ENCODE assay signal across 3 cellular contexts in the genomic region with DNA sequence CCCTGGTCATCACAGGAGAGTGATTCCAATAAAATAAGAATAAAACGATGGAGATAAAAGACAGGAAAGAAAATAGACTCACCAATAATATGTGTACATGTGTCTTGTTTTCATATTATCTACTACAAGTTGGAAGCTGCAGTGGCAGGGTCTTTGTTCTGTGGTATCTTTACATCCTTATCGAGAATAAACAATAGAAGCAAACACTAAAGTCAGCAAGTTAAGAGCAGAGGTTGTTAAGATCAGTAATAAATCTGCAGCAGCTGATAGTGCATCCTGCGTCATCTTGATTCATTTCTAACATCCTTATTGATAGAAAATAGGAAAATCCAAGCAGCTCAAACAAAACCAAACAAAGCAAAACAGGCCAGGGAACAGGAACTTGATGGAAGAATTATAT.
A peak's percentile ranks its signal among the peaks of the same experiment; 100 is the strongest.
TF ChIP-seq lines count a peak whose summit lies in the region.

No MANE protein-coding gene starts in this region.

TF ChIP-seq in GM23338, 12 proteins besides CTCF, POLR2A, EP300 and RAD21 (continued from another document and continues in another):
- TF ChIP-seq ZNF331 (CRISPR knock-in tag; IDR thresholded peaks at IDR 0.05; ENCODE audit: low read depth) (no peak), ZNF114 (CRISPR knock-in tag; IDR thresholded peaks at IDR 0.05) (no peak), JUNB (IDR thresholded peaks at IDR 0.05; ENCODE audit: unreplicated experiment) (no peak), POLR2AphosphoS5 (IDR thresholded peaks at IDR 0.05; ENCODE audit: low read depth) (no peak)
- TF ChIP-seq, protein P1, sequence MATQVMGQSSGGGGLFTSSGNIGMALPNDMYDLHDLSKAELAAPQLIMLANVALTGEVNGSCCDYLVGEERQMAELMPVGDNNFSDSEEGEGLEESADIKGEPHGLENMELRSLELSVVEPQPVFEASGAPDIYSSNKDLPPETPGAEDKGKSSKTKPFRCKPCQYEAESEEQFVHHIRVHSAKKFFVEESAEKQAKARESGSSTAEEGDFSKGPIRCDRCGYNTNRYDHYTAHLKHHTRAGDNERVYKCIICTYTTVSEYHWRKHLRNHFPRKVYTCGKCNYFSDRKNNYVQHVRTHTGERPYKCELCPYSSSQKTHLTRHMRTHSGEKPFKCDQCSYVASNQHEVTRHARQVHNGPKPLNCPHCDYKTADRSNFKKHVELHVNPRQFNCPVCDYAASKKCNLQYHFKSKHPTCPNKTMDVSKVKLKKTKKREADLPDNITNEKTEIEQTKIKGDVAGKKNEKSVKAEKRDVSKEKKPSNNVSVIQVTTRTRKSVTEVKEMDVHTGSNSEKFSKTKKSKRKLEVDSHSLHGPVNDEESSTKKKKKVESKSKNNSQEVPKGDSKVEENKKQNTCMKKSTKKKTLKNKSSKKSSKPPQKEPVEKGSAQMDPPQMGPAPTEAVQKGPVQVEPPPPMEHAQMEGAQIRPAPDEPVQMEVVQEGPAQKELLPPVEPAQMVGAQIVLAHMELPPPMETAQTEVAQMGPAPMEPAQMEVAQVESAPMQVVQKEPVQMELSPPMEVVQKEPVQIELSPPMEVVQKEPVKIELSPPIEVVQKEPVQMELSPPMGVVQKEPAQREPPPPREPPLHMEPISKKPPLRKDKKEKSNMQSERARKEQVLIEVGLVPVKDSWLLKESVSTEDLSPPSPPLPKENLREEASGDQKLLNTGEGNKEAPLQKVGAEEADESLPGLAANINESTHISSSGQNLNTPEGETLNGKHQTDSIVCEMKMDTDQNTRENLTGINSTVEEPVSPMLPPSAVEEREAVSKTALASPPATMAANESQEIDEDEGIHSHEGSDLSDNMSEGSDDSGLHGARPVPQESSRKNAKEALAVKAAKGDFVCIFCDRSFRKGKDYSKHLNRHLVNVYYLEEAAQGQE (IDR thresholded peaks at IDR 0.05; ENCODE audit: unreplicated experiment) = no peak

TF ChIP-seq in HepG2, 621 proteins besides CTCF, POLR2A, EP300 and RAD21 (continued from another document and continues in another):
- TF ChIP-seq, protein P2, sequence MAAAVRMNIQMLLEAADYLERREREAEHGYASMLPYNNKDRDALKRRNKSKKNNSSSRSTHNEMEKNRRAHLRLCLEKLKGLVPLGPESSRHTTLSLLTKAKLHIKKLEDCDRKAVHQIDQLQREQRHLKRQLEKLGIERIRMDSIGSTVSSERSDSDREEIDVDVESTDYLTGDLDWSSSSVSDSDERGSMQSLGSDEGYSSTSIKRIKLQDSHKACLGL (CRISPR knock-in tag; IDR thresholded peaks at IDR 0.05) = no peak
- TF ChIP-seq FOXP1 (IDR thresholded peaks at IDR 0.05) (no peak), FOXP1 (CRISPR knock-in tag; IDR thresholded peaks at IDR 0.05) (peak; percentile 30; the same call in 1 of the 2 replicates), MAF1 (CRISPR knock-in tag; IDR thresholded peaks at IDR 0.05; ENCODE audit: borderline replicate concordance) (no peak), MYC (CRISPR knock-in tag; IDR thresholded peaks at IDR 0.05; ENCODE audit: borderline replicate concordance) (no peak), MTF1 (CRISPR knock-in tag; IDR thresholded peaks at IDR 0.05) (no peak)
- TF ChIP-seq, protein P3, sequence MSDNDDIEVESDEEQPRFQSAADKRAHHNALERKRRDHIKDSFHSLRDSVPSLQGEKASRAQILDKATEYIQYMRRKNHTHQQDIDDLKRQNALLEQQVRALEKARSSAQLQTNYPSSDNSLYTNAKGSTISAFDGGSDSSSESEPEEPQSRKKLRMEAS (IDR thresholded peaks at IDR 0.05) = no peak
- TF ChIP-seq, protein P4, sequence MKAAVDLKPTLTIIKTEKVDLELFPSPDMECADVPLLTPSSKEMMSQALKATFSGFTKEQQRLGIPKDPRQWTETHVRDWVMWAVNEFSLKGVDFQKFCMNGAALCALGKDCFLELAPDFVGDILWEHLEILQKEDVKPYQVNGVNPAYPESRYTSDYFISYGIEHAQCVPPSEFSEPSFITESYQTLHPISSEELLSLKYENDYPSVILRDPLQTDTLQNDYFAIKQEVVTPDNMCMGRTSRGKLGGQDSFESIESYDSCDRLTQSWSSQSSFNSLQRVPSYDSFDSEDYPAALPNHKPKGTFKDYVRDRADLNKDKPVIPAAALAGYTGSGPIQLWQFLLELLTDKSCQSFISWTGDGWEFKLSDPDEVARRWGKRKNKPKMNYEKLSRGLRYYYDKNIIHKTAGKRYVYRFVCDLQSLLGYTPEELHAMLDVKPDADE (CRISPR knock-in tag; IDR thresholded peaks at IDR 0.05) = no peak
- TF ChIP-seq, protein P5, sequence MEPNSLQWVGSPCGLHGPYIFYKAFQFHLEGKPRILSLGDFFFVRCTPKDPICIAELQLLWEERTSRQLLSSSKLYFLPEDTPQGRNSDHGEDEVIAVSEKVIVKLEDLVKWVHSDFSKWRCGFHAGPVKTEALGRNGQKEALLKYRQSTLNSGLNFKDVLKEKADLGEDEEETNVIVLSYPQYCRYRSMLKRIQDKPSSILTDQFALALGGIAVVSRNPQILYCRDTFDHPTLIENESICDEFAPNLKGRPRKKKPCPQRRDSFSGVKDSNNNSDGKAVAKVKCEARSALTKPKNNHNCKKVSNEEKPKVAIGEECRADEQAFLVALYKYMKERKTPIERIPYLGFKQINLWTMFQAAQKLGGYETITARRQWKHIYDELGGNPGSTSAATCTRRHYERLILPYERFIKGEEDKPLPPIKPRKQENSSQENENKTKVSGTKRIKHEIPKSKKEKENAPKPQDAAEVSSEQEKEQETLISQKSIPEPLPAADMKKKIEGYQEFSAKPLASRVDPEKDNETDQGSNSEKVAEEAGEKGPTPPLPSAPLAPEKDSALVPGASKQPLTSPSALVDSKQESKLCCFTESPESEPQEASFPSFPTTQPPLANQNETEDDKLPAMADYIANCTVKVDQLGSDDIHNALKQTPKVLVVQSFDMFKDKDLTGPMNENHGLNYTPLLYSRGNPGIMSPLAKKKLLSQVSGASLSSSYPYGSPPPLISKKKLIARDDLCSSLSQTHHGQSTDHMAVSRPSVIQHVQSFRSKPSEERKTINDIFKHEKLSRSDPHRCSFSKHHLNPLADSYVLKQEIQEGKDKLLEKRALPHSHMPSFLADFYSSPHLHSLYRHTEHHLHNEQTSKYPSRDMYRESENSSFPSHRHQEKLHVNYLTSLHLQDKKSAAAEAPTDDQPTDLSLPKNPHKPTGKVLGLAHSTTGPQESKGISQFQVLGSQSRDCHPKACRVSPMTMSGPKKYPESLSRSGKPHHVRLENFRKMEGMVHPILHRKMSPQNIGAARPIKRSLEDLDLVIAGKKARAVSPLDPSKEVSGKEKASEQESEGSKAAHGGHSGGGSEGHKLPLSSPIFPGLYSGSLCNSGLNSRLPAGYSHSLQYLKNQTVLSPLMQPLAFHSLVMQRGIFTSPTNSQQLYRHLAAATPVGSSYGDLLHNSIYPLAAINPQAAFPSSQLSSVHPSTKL (CRISPR knock-in tag; IDR thresholded peaks at IDR 0.05) = 0 out of 2 replicates have a peak, but pooled peaks have one; percentile 23
- TF ChIP-seq, protein P6, sequence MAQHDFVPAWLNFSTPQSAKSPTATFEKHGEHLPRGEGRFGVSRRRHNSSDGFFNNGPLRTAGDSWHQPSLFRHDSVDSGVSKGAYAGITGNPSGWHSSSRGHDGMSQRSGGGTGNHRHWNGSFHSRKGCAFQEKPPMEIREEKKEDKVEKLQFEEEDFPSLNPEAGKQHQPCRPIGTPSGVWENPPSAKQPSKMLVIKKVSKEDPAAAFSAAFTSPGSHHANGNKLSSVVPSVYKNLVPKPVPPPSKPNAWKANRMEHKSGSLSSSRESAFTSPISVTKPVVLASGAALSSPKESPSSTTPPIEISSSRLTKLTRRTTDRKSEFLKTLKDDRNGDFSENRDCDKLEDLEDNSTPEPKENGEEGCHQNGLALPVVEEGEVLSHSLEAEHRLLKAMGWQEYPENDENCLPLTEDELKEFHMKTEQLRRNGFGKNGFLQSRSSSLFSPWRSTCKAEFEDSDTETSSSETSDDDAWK (CRISPR knock-in tag; IDR thresholded peaks at IDR 0.05) = no peak

TF ChIP-seq in SK-N-SH treated with all-trans-retinoic acid at 6 μM for 48 hours, 23 proteins besides CTCF, POLR2A, EP300 and RAD21 (continued from another document):
- TF ChIP-seq ZNF565 (CRISPR knock-in tag; conservative IDR thresholded peaks at IDR 0.05; ENCODE audit: low read depth) = no peak
- no peak for TF ChIP-seq ZC3H10 (CRISPR knock-in tag; IDR thresholded peaks at IDR 0.05)
- no peak for TF ChIP-seq BACH2 (CRISPR knock-in tag; IDR thresholded peaks at IDR 0.05; ENCODE audit: borderline replicate concordance)
- no peak for TF ChIP-seq CSDC2 (CRISPR knock-in tag; IDR thresholded peaks at IDR 0.05)
- no peak for TF ChIP-seq TCF4 (CRISPR knock-in tag; IDR thresholded peaks at IDR 0.05; ENCODE audit: borderline replicate concordance)
- no peak for TF ChIP-seq PPARA (CRISPR knock-in tag; IDR thresholded peaks at IDR 0.05; ENCODE audit: borderline replicate concordance)
- TF ChIP-seq, protein P7, sequence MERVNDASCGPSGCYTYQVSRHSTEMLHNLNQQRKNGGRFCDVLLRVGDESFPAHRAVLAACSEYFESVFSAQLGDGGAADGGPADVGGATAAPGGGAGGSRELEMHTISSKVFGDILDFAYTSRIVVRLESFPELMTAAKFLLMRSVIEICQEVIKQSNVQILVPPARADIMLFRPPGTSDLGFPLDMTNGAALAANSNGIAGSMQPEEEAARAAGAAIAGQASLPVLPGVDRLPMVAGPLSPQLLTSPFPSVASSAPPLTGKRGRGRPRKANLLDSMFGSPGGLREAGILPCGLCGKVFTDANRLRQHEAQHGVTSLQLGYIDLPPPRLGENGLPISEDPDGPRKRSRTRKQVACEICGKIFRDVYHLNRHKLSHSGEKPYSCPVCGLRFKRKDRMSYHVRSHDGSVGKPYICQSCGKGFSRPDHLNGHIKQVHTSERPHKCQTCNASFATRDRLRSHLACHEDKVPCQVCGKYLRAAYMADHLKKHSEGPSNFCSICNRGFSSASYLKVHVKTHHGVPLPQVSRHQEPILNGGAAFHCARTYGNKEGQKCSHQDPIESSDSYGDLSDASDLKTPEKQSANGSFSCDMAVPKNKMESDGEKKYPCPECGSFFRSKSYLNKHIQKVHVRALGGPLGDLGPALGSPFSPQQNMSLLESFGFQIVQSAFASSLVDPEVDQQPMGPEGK (CRISPR knock-in tag; IDR thresholded peaks at IDR 0.05; ENCODE audit: borderline replicate concordance) = no peak
- TF ChIP-seq, protein P8, sequence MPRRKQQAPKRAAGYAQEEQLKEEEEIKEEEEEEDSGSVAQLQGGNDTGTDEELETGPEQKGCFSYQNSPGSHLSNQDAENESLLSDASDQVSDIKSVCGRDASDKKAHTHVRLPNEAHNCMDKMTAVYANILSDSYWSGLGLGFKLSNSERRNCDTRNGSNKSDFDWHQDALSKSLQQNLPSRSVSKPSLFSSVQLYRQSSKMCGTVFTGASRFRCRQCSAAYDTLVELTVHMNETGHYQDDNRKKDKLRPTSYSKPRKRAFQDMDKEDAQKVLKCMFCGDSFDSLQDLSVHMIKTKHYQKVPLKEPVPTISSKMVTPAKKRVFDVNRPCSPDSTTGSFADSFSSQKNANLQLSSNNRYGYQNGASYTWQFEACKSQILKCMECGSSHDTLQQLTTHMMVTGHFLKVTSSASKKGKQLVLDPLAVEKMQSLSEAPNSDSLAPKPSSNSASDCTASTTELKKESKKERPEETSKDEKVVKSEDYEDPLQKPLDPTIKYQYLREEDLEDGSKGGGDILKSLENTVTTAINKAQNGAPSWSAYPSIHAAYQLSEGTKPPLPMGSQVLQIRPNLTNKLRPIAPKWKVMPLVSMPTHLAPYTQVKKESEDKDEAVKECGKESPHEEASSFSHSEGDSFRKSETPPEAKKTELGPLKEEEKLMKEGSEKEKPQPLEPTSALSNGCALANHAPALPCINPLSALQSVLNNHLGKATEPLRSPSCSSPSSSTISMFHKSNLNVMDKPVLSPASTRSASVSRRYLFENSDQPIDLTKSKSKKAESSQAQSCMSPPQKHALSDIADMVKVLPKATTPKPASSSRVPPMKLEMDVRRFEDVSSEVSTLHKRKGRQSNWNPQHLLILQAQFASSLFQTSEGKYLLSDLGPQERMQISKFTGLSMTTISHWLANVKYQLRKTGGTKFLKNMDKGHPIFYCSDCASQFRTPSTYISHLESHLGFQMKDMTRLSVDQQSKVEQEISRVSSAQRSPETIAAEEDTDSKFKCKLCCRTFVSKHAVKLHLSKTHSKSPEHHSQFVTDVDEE (CRISPR knock-in tag; IDR thresholded peaks at IDR 0.05) = no peak
- no peak for TF ChIP-seq ZFP3 (CRISPR knock-in tag; IDR thresholded peaks at IDR 0.05)
- no peak for TF ChIP-seq SNAI2 (CRISPR knock-in tag; IDR thresholded peaks at IDR 0.05)
- TF ChIP-seq ZNF8 (CRISPR knock-in tag; IDR thresholded peaks at IDR 0.05) = no peak
- TF ChIP-seq TOX (CRISPR knock-in tag; IDR thresholded peaks at IDR 0.05; ENCODE audit: borderline replicate concordance) = no peak
- TF ChIP-seq, protein P9, sequence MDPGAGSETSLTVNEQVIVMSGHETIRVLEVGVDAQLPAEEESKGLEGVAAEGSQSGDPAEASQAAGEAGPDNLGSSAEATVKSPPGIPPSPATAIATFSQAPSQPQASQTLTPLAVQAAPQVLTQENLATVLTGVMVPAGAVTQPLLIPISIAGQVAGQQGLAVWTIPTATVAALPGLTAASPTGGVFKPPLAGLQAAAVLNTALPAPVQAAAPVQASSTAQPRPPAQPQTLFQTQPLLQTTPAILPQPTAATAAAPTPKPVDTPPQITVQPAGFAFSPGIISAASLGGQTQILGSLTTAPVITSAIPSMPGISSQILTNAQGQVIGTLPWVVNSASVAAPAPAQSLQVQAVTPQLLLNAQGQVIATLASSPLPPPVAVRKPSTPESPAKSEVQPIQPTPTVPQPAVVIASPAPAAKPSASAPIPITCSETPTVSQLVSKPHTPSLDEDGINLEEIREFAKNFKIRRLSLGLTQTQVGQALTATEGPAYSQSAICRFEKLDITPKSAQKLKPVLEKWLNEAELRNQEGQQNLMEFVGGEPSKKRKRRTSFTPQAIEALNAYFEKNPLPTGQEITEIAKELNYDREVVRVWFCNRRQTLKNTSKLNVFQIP (CRISPR knock-in tag; IDR thresholded peaks at IDR 0.05; ENCODE audit: borderline replicate concordance, low read depth) = no peak
- no peak for TF ChIP-seq RARB (CRISPR knock-in tag; IDR thresholded peaks at IDR 0.05)
